ENCODE assay signal across 8 cellular contexts in genomic region chrX:72306851-72307645, GRCh38. TPM values are rescaled to one million over a fixed set of nuclear protein-coding genes. Genes with fewer than 3 reads are reported as not detected.
DNase-seq lines count a peak whose midpoint lies in the region; ATAC-seq, FAIRE-seq and TF ChIP-seq lines count a peak whose summit lies in the region.

No MANE protein-coding gene starts in this region.

- no peaks in the 10 kb centered on the region for H3K79me2 ChIP-seq in HCT116 (ENCODE audit: insufficient read depth, low read length)

- POLR2A ChIA-PET in HCT116 (lab: Charles Lee) = interaction anchor here (1.4 kb wide), 1 partner anchor 30 kb away, joined by 3 read pairs; the partner anchor contains the start of gene RPS4X

- peak overlapping the region; percentile 51 to 60 for H3K4me3 ChIP-seq in HCT116 (replicated peaks in 1 of 2; ENCODE audit: low read depth in 1 of 2, low read length in 2 of 2)
- peak overlapping the region; percentile 59 for H3K4me3 ChIP-seq in choroid plexus epithelial cell (ENCODE audit: low read depth, low read length)
- peak overlapping the region; percentile 48 to 58 for H3K4me3 ChIP-seq in kidney (ENCODE audit: low read length in 2 of 2)
- H3K4me3 ChIP-seq in skeletal muscle tissue (ENCODE audit: low read length in 3 of 3) = peak overlapping the region; percentile 49 to 65 (median 63)

- no peaks in the 10 kb centered on the region for H3K36me3 ChIP-seq in HCT116 (ENCODE audit: control insufficient read depth in 1 of 2, insufficient read depth in 2 of 2, low read length in 2 of 2)
- no peaks in the 10 kb centered on the region for H3K36me3 ChIP-seq in kidney (ENCODE audit: control insufficient read depth in 1 of 2, insufficient read depth in 2 of 2, low read length in 2 of 2)
- H3K36me3 ChIP-seq in skeletal muscle tissue (ENCODE audit: control insufficient read depth in 3 of 3, insufficient read depth in 3 of 3, low read length in 3 of 3) = no peaks in the 10 kb centered on the region

- no peaks in the 10 kb centered on the region for H3K9me3 ChIP-seq in HCT116 (ENCODE audit: control insufficient read depth in 1 of 2, insufficient read depth in 1 of 2, low read depth in 1 of 2, low read length in 2 of 2)
- no peaks in the 10 kb centered on the region for H3K9me3 ChIP-seq in kidney (ENCODE audit: control insufficient read depth in 1 of 2, low read length in 2 of 2)
- H3K9me3 ChIP-seq in skeletal muscle tissue (ENCODE audit: control insufficient read depth in 3 of 3, low read length in 3 of 3) = no peaks in the 10 kb centered on the region

- no peak overlapping the region for H2AFZ ChIP-seq in HCT116 (ENCODE audit: low read depth, low read length, poor library complexity, severe bottlenecking)

- TF ChIP-seq RAD21 in HCT116 (IDR thresholded peaks at IDR 0.05; ENCODE audit: low read depth) = 0 out of 2 replicates have a peak, but pooled peaks have one; percentile 2

- ATAC-seq in HCT116 = peak; percentile 66

- H3K9ac ChIP-seq in HCT116 (ENCODE audit: low read length) (peak overlapping the region; percentile 50), kidney (ENCODE audit: low read length in 2 of 2) (no peak overlapping the region), skeletal muscle tissue (ENCODE audit: low read depth in 1 of 3, low read length in 3 of 3) (peak overlapping the region in 2 of 3 donors; percentile 32 to 45)

- no peak for TF ChIP-seq POLR2A in HCT116 (IDR thresholded peaks at IDR 0.05; ENCODE audit: borderline replicate concordance, extremely low read depth, insufficient read depth, insufficient read length)

- FAIRE-seq in kidney (lab: Jason Lieb, UNC) = no peak

- intact Hi-C loops in HCT116 (cut with micrococcal nuclease) = loop anchor here (10.0 kb wide), 1 partner anchor 238 kb away; no protein-coding TSS in a partner anchor
- intact Hi-C loops in kidney (cut with DNase I) = no loop called here

- H3K27me3 ChIP-seq in HCT116 (ENCODE audit: insufficient read depth, low read length) = no peaks in the 10 kb centered on the region; the same call in 1 of the 2 replicates
- H3K27me3 ChIP-seq in skeletal muscle tissue (ENCODE audit: control insufficient read depth in 3 of 3, insufficient read depth in 3 of 3, low read length in 3 of 3) = peaks cover 12 to 60% (median 28%) of the 10 kb centered on the region in 3 donors

- no TSS peak for BruUV-seq in HCT116 (replicated peaks; lab: Mats Ljungman, UMichigan)

- H3K4me2 ChIP-seq in HCT116 (ENCODE audit: low read length) = peak overlapping the region; percentile 84

- peaks cover 2 to 22% of the 10 kb centered on the region in 2 experiments; a peak in 3 of 4 replicates for H3K4me1 ChIP-seq in HCT116 (ENCODE audit: control insufficient read depth in 1 of 2, insufficient read depth in 2 of 2, low read length in 2 of 2)
- H3K4me1 ChIP-seq in kidney (ENCODE audit: control insufficient read depth in 1 of 2, insufficient read depth in 1 of 2, low read depth in 1 of 2, low read length in 2 of 2) = peaks cover 0 to 13% of the 10 kb centered on the region in 2 donors
- H3K4me1 ChIP-seq in skeletal muscle tissue (ENCODE audit: control insufficient read depth in 3 of 3, insufficient read depth in 3 of 3, low read length in 3 of 3) = peaks cover 13 to 28% (median 14%) of the 10 kb centered on the region in 3 donors

- peak; percentile 48 for DNase-seq in GDM1 (lab: John Stamatoyannopoulos, UW)
- DNase-seq in HCT116 (ENCODE audit: low read depth, low spot score) = peak; percentile 22
- DNase-seq in NCI-H1105 treated with DMSO at 0.1 percent for 48 hours (lab: John Stamatoyannopoulos, UW) = peak; percentile 64
- peak; percentile 82 for DNase-seq in SW480 (ENCODE audit: low spot score)
- peak; percentile 69 for DNase-seq in choroid plexus epithelial cell (ENCODE audit: low read depth)
- peak; percentile 85 for DNase-seq in kidney
- no peak for DNase-seq in SKM-1 treated with dmso at 0.1 percent for 144 hours (lab: John Stamatoyannopoulos, UW; ENCODE audit: unreplicated experiment)

- H3K9me2 ChIP-seq in HCT116 (ENCODE audit: insufficient read depth) = no peaks in the 10 kb centered on the region

- no peak overlapping the region for H3K27ac ChIP-seq in HCT116 (ENCODE audit: low read depth, low read length)
- H3K27ac ChIP-seq in kidney (ENCODE audit: low read depth in 2 of 2, low read length in 2 of 2) = no peak overlapping the region
- H3K27ac ChIP-seq in skeletal muscle tissue (ENCODE audit: low read depth, low read length) = no peak overlapping the region

- CTCF ChIA-PET in HCT116 (lab: Charles Lee) = interaction anchor here (2.0 kb wide), 1 partner anchor 9 kb away, joined by 5 read pairs; no protein-coding TSS in a partner anchor

- RAD21 ChIA-PET in HCT116 (lab: Charles Lee; ENCODE audit: low non-redundant PET in 1 of 2, low total read pairs in 2 of 2, uncharacterized antibody in 2 of 2, unreplicated experiment in 2 of 2) = interaction anchor here in 1 of 2 experiments (0.5 kb wide), 1 partner anchor 62 kb away, joined by 3 read pairs; no protein-coding TSS in a partner anchor

- no peaks in the 10 kb centered on the region for H4K20me1 ChIP-seq in HCT116 (ENCODE audit: insufficient read depth)

- TF ChIP-seq CTCF in HCT116 (IDR thresholded peaks at IDR 0.05 in 2 of 3, conservative IDR thresholded peaks at IDR 0.05 in 1 of 3; ENCODE audit: borderline replicate concordance in 1 of 3, insufficient read depth in 1 of 3, low read depth in 2 of 3, low read length in 2 of 3) (no peak), choroid plexus epithelial cell (conservative IDR thresholded peaks at IDR 0.05; ENCODE audit: low read depth, low read length) (no peak), kidney (IDR thresholded peaks at IDR 0.05; ENCODE audit: borderline replicate concordance, extremely low read depth, insufficient read depth) (no peak)

TF ChIP-seq in HCT116, 20 proteins besides CTCF, POLR2A, EP300 and RAD21 (continues in another document):
- peak; percentile 14 for TF ChIP-seq TCF7L2 (IDR thresholded peaks at IDR 0.05; ENCODE audit: borderline replicate concordance, extremely low read depth, insufficient read depth, insufficient read length)
- TF ChIP-seq ZNF274 (IDR thresholded peaks at IDR 0.05; ENCODE audit: low read depth, low read length) = no peak
- no peak for TF ChIP-seq SRF (IDR thresholded peaks at IDR 0.05; ENCODE audit: low read depth)
- TF ChIP-seq EZH2 (IDR thresholded peaks at IDR 0.05) = no peak
- TF ChIP-seq CEBPB (IDR thresholded peaks at IDR 0.05; ENCODE audit: low read depth) = no peak
- TF ChIP-seq, protein P1, sequence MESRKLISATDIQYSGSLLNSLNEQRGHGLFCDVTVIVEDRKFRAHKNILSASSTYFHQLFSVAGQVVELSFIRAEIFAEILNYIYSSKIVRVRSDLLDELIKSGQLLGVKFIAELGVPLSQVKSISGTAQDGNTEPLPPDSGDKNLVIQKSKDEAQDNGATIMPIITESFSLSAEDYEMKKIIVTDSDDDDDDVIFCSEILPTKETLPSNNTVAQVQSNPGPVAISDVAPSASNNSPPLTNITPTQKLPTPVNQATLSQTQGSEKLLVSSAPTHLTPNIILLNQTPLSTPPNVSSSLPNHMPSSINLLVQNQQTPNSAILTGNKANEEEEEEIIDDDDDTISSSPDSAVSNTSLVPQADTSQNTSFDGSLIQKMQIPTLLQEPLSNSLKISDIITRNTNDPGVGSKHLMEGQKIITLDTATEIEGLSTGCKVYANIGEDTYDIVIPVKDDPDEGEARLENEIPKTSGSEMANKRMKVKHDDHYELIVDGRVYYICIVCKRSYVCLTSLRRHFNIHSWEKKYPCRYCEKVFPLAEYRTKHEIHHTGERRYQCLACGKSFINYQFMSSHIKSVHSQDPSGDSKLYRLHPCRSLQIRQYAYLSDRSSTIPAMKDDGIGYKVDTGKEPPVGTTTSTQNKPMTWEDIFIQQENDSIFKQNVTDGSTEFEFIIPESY (IDR thresholded peaks at IDR 0.05; ENCODE audit: extremely low read depth, insufficient replicate concordance, low read length) = no peak
- no peak for TF ChIP-seq ELF1 (IDR thresholded peaks at IDR 0.05; ENCODE audit: borderline replicate concordance, low read depth)
- TF ChIP-seq YY1 (IDR thresholded peaks at IDR 0.05; ENCODE audit: extremely low read depth, insufficient replicate concordance, low read depth, low read length) = no peak
- TF ChIP-seq EZH2phosphoT487 (IDR thresholded peaks at IDR 0.05; ENCODE audit: borderline replicate concordance) = no peak
- peak; percentile 52; the same call in 1 of the 2 replicates for TF ChIP-seq CBX3 (IDR thresholded peaks at IDR 0.05; ENCODE audit: low read depth)
- no peak for TF ChIP-seq ATF3 (IDR thresholded peaks at IDR 0.05)
- TF ChIP-seq POLR2AphosphoS5 (IDR thresholded peaks at IDR 0.05; ENCODE audit: low read depth, low read length) = 0 out of 2 replicates have a peak, but pooled peaks have one; percentile 14
- peak; percentile 27 for TF ChIP-seq JUND (IDR thresholded peaks at IDR 0.05)
- TF ChIP-seq SIN3A (IDR thresholded peaks at IDR 0.05; ENCODE audit: low read depth) = no peak
- no peak for TF ChIP-seq FOSL1 (IDR thresholded peaks at IDR 0.05; ENCODE audit: low read depth)
- peak; percentile 37; the same call in 1 of the 2 replicates for TF ChIP-seq MAX (IDR thresholded peaks at IDR 0.05)

RNA-seq across cellular contexts. Expression of gene CITED1, which starts 1.3 kb away (rescaled TPM):
- total RNA-seq in HCT116 (2021; ENCODE audit: unreplicated experiment) (2.8 TPM), kidney (3.8 TPM), skeletal muscle tissue (18.8 TPM)
- 0.92 and 1.6 TPM in 2 replicates for polyA plus RNA-seq in HCT116 (2012)
- polyA plus RNA-seq in kidney (ENCODE audit: insufficient read depth, low read depth, low replicate concordance) = 1.5 TPM

RNA-seq across cellular contexts. Expression of gene RPS4X, which starts 30.0 kb away (rescaled TPM):
- total RNA-seq in HCT116 (2021; ENCODE audit: unreplicated experiment) (1,125 TPM), kidney (1,027 TPM), skeletal muscle tissue (1,533 TPM)
- polyA plus RNA-seq in HCT116 (2012) = 1,648 and 1,992 TPM in 2 replicates
- 1,047 TPM for polyA plus RNA-seq in kidney (ENCODE audit: insufficient read depth, low read depth, low replicate concordance)

Comparison
In these comparisons a context has a peak if more than half of its experiments do, and no peak if none do; other contexts are left out.
1. H3K9ac ChIP-seq: peak in HCT116 (single experiment) and skeletal muscle tissue (2 of 3); none in kidney (0 of 2).
2. Peak in every context shown above with its lines, with median percentiles within 50 percentile points of each other: H3K4me3 ChIP-seq.